16 cellular contexts compared by ENCODE assay signal in genomic region chr5:127599321-127599720, GRCh38. TPM values are rescaled to one million over a fixed set of nuclear protein-coding genes. Genes with fewer than 3 reads are reported as not detected.
DNase-seq lines count a peak whose midpoint lies in the region; ATAC-seq and TF ChIP-seq lines count a peak whose summit lies in the region.
"Had no signal": no experiment of that assay in that cellular context is flagged by ENCODE, and none has a peak within 500 bp of the region (broad histone marks: within the 10 kb centered on the region; RNA-seq: fewer than 3 reads in every experiment).

No MANE protein-coding gene starts in this region.

- H3K36me3 ChIP-seq in HEK293 (ENCODE audit: control insufficient read depth in 2 of 2, insufficient read depth in 1 of 2, low read length in 2 of 2) (no peaks in the 10 kb centered on the region), gastroesophageal sphincter (no peaks in the 10 kb centered on the region), parathyroid adenoma (ENCODE audit: control insufficient read depth, insufficient read depth, low read length) (no peaks in the 10 kb centered on the region)
- H3K36me3 ChIP-seq: BE2C had no signal

- no peak overlapping the region for H3K9ac ChIP-seq in parathyroid adenoma

- TF ChIP-seq CTCF in HEK293 (tag by site-specific recombination; IDR thresholded peaks at IDR 0.05) (no peak), gastroesophageal sphincter (IDR thresholded peaks at IDR 0.05) (no peak), parathyroid adenoma (IDR thresholded peaks at IDR 0.05) (no peak)

- H3K27me3 ChIP-seq in gastroesophageal sphincter (no peaks in the 10 kb centered on the region), parathyroid adenoma (ENCODE audit: control insufficient read depth, insufficient read depth, low read length) (no peaks in the 10 kb centered on the region)
- H3K27me3 ChIP-seq: BE2C had no signal

- no peak overlapping the region for H3K4me3 ChIP-seq in HEK293 (ENCODE audit: low read depth, low read length)
- H3K4me3 ChIP-seq in gastroesophageal sphincter = no peak overlapping the region
- H3K4me3 ChIP-seq in parathyroid adenoma (ENCODE audit: low read depth, low read length) = no peak overlapping the region
- H3K4me3 ChIP-seq: A549, GM23338 had no signal

- H3K4me1 ChIP-seq in HEK293 (ENCODE audit: control insufficient read depth, insufficient read depth, low read length) (no peaks in the 10 kb centered on the region), gastroesophageal sphincter (peaks cover 0 to 32% (median 4%) of the 10 kb centered on the region in 3 donors), parathyroid adenoma (peaks cover 3% of the 10 kb centered on the region)
- H3K4me1 ChIP-seq: A549, BE2C had no signal

- WGBS in gastroesophageal sphincter (ENCODE audit: low coverage in 1 of 2), 2 donors = 64 to 86% methylated on average over 2 to 3 of the region's 3 CpGs

- ATAC-seq in gastroesophageal sphincter = peak; percentile 18
- ATAC-seq in activated T-cell treated with anti-CD3 and anti-CD28 coated beads, Interleukin-2, amount 50 U/mL, for 72 hours (replicated peaks in 1 of 2) = no peak
- no peak for ATAC-seq in stimulated activated naive CD8-positive, alpha-beta T cell treated with anti-CD3 and anti-CD28 coated beads, Interleukin-15, Interleukin-2, amounts not matched to agents 100 U/mL and 50 U/mL, for 24 hours
- no peak for ATAC-seq in GM19328 (IDR thresholded peaks at IDR 0.05; ENCODE audit: unreplicated experiment)
- ATAC-seq: A549, GM23338 had no signal

- H3K27ac Mint-ChIP-seq in activated T-cell treated with anti-CD3 and anti-CD28 coated beads, Interleukin-2, amount 50 U/mL, for 72 hours = no peak overlapping the region
- H3K27ac Mint-ChIP-seq: CD4-positive, alpha-beta memory T cell; GM23338 had no signal

- no peak overlapping the region for H3K27ac ChIP-seq in HEK293 (ENCODE audit: extremely low read depth, low read depth, low read length)
- peak overlapping the region in 2 of 4 donors; percentile 7 to 28 for H3K27ac ChIP-seq in gastroesophageal sphincter
- peak overlapping the region; percentile 17 for H3K27ac ChIP-seq in parathyroid adenoma
- H3K27ac ChIP-seq: A549, C4-2B had no signal

- no peak for TF ChIP-seq EP300 in gastroesophageal sphincter (IDR thresholded peaks at IDR 0.05)

- H3K4me1 Mint-ChIP-seq in activated T-cell treated with anti-CD3 and anti-CD28 coated beads, Interleukin-2, amount 50 U/mL, for 72 hours (ENCODE audit: low read depth) = peaks cover 13% of the 10 kb centered on the region

- TF ChIP-seq POLR2A in gastroesophageal sphincter (IDR thresholded peaks at IDR 0.05) = no peak

- H3K27me3 Mint-ChIP-seq in activated T-cell treated with anti-CD3 and anti-CD28 coated beads, Interleukin-2, amount 50 U/mL, for 72 hours (ENCODE audit: low read depth) = peaks cover 29% of the 10 kb centered on the region

- CTCF ChIA-PET in HEK293 (lab: Yijun Ruan, JAX) = interaction anchor here (0.6 kb wide), 1 partner anchor 157 kb away, joined by 4 read pairs; no protein-coding TSS in a partner anchor

- H3K9me3 ChIP-seq in HEK293 (ENCODE audit: control insufficient read depth, insufficient read depth, low read depth, low read length) (no peaks in the 10 kb centered on the region), gastroesophageal sphincter (no peaks in the 10 kb centered on the region), parathyroid adenoma (ENCODE audit: control insufficient read depth, low read length) (no peaks in the 10 kb centered on the region)
- H3K9me3 ChIP-seq: A549, BE2C had no signal

- no peak overlapping the region for H3K4me2 ChIP-seq in parathyroid adenoma (ENCODE audit: low read length)
- H3K4me2 ChIP-seq: A549, GM23338 had no signal

- H3K9me3 Mint-ChIP-seq in activated T-cell treated with anti-CD3 and anti-CD28 coated beads, Interleukin-2, amount 50 U/mL, for 72 hours = no peaks in the 10 kb centered on the region
- H3K9me3 Mint-ChIP-seq: GM23338 had no signal

- H3K79me2 ChIP-seq in parathyroid adenoma = no peaks in the 10 kb centered on the region

- no peak overlapping the region for H2AFZ ChIP-seq in parathyroid adenoma
- H2AFZ ChIP-seq: GM23338 had no signal

- H3K36me3 Mint-ChIP-seq in activated T-cell treated with anti-CD3 and anti-CD28 coated beads, Interleukin-2, amount 50 U/mL, for 72 hours (ENCODE audit: insufficient read depth in 2 of 2) = no peaks in the 10 kb centered on the region
- H3K36me3 Mint-ChIP-seq: CD4-positive, alpha-beta memory T cell had no signal

- no peak for DNase-seq in activated T-cell treated with anti-CD3 and anti-CD28 coated beads, Interleukin-2, amount 50 U/mL, for 72 hours
- DNase-seq in stimulated activated naive CD8-positive, alpha-beta T cell treated with anti-CD3 and anti-CD28 coated beads, Interleukin-15, Interleukin-2, amounts not matched to agents 100 U/mL and 50 U/mL, for 24 hours = no peak
- DNase-seq: BE2C; CD4-positive, alpha-beta memory T cell; DMS153; DND-41; GDM1; H7 had no signal

- no peak overlapping the region for H3K4me3 Mint-ChIP-seq in activated T-cell treated with anti-CD3 and anti-CD28 coated beads, Interleukin-2, amount 50 U/mL, for 72 hours
- H3K4me3 Mint-ChIP-seq: CD4-positive, alpha-beta memory T cell; GM23338 had no signal

- POLR2A ChIA-PET in HEK293 (lab: Yijun Ruan, JAX) = no interaction called here

TF ChIP-seq in HEK293, 187 proteins besides CTCF, POLR2A, EP300 and RAD21:
- no peak for TF ChIP-seq ZNF792 (tag by site-specific recombination; IDR thresholded peaks at IDR 0.05)
- TF ChIP-seq ZFHX2 (tag by site-specific recombination; conservative IDR thresholded peaks at IDR 0.05) = 0 out of 2 replicates have a peak, but pooled peaks have one; percentile 15
- TF ChIP-seq ZNF292 (tag by site-specific recombination; IDR thresholded peaks at IDR 0.05; ENCODE audit: borderline replicate concordance, low read depth) = no peak
- TF ChIP-seq ZNF202 (tag by site-specific recombination; IDR thresholded peaks at IDR 0.05; ENCODE audit: borderline replicate concordance) = no peak

RNA-seq across cellular contexts. Expression of gene CTXN3, which starts 49.6 kb away (rescaled TPM):
- under 1 TPM in 1 of 4 donors, not detected in 3; 0.58 TPM for total RNA-seq in gastroesophageal sphincter
- total RNA-seq in activated T-cell treated with anti-CD3 and anti-CD28 coated beads, Interleukin-2, amount 50 U/mL, for 72 hours = not detected
- total RNA-seq: CD4-positive, alpha-beta memory T cell; GM23338; H7; HT1080 had no signal
